16 cellular contexts compared by ENCODE assay signal in genomic region chr1:187566371-187566770, GRCh38.
"Had no signal": no experiment of that assay in that cellular context is flagged by ENCODE, and none has a peak within 500 bp of the region (broad histone marks: within the 10 kb centered on the region; RNA-seq: fewer than 3 reads in every experiment).

No MANE protein-coding gene starts in this region.

- DNase-seq: activated CD4-positive, alpha-beta memory T cell treated with anti-CD3 and anti-CD28 coated beads for 36 hours; activated CD4-positive, alpha-beta T cell treated with anti-CD3 and anti-CD28 coated beads for 1 hour; activated T-cell treated with anti-CD3 and anti-CD28 coated beads for 4 hours; amniotic stem cell; body of pancreas; immature natural killer cell; natural killer cell; ovary; sigmoid colon; spleen; stimulated activated CD4-positive, alpha-beta T cell treated with anti-CD3 and anti-CD28 coated beads, Interleukin-4, amount 100 ng/mL, for 4 hours; T-helper 2 cell; testis; upper lobe of left lung had no signal

- H3K27ac Mint-ChIP-seq: activated CD4-positive, alpha-beta memory T cell treated with anti-CD3 and anti-CD28 coated beads for 36 hours; activated naive CD8-positive, alpha-beta T cell; immature natural killer cell; natural killer cell; stimulated activated memory B cell treated with anti-CD40 and anti-IgM and Interleukin-4, amounts not matched to agents 10 μg/mL and 1 μg/mL and 100 μg/mL, for 72 hours had no signal

- ATAC-seq: body of pancreas; natural killer cell; stimulated activated memory B cell treated with anti-CD40 and anti-IgM and Interleukin-4, amounts not matched to agents 10 μg/mL and 1 μg/mL and 100 μg/mL, for 72 hours had no signal

- H3K36me3 Mint-ChIP-seq: activated CD4-positive, alpha-beta memory T cell treated with anti-CD3 and anti-CD28 coated beads for 36 hours; activated naive CD8-positive, alpha-beta T cell; immature natural killer cell; natural killer cell; stimulated activated memory B cell treated with anti-CD40 and anti-IgM and Interleukin-4, amounts not matched to agents 10 μg/mL and 1 μg/mL and 100 μg/mL, for 72 hours had no signal

- H3K27me3 Mint-ChIP-seq: activated CD4-positive, alpha-beta memory T cell treated with anti-CD3 and anti-CD28 coated beads for 36 hours; activated naive CD8-positive, alpha-beta T cell; stimulated activated memory B cell treated with anti-CD40 and anti-IgM and Interleukin-4, amounts not matched to agents 10 μg/mL and 1 μg/mL and 100 μg/mL, for 72 hours had no signal

- H3K4me3 ChIP-seq: body of pancreas, ovary, sigmoid colon, spleen, testis, upper lobe of left lung had no signal

- H3K4me1 Mint-ChIP-seq: immature natural killer cell; natural killer cell; stimulated activated memory B cell treated with anti-CD40 and anti-IgM and Interleukin-4, amounts not matched to agents 10 μg/mL and 1 μg/mL and 100 μg/mL, for 72 hours had no signal

- H3K4me3 Mint-ChIP-seq: activated CD4-positive, alpha-beta memory T cell treated with anti-CD3 and anti-CD28 coated beads for 36 hours; activated naive CD8-positive, alpha-beta T cell; immature natural killer cell; natural killer cell; stimulated activated memory B cell treated with anti-CD40 and anti-IgM and Interleukin-4, amounts not matched to agents 10 μg/mL and 1 μg/mL and 100 μg/mL, for 72 hours had no signal
